Comparison of ENCODE assay signal across 1 cellular context in the genomic region with DNA sequence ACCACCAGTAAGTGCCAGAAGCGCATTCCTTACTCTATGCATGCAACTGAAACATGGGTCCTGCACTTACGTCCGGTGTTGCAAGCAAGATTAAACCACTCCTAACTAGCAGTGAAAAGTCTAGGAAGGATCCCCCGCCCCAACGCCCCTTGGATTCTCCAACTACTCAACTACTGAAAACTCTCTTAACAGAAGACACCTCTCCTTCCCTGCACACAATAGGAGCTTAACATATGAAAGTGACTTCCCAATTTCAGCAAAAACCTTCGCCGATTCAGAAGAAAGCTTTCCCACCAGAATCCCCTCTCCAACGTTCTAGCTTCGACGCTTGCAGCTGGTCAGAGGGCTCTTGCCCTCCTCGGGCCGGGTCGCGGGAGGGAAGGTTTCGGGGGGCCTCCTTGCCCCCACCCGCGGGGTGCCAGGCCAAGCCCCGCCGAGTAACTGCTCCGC.
TF ChIP-seq lines count a peak whose summit lies in the region.

No MANE protein-coding gene starts in this region.

TF ChIP-seq in GM23338, 12 proteins besides CTCF, POLR2A, EP300 and RAD21 (continued from another document):
- TF ChIP-seq, protein P1, sequence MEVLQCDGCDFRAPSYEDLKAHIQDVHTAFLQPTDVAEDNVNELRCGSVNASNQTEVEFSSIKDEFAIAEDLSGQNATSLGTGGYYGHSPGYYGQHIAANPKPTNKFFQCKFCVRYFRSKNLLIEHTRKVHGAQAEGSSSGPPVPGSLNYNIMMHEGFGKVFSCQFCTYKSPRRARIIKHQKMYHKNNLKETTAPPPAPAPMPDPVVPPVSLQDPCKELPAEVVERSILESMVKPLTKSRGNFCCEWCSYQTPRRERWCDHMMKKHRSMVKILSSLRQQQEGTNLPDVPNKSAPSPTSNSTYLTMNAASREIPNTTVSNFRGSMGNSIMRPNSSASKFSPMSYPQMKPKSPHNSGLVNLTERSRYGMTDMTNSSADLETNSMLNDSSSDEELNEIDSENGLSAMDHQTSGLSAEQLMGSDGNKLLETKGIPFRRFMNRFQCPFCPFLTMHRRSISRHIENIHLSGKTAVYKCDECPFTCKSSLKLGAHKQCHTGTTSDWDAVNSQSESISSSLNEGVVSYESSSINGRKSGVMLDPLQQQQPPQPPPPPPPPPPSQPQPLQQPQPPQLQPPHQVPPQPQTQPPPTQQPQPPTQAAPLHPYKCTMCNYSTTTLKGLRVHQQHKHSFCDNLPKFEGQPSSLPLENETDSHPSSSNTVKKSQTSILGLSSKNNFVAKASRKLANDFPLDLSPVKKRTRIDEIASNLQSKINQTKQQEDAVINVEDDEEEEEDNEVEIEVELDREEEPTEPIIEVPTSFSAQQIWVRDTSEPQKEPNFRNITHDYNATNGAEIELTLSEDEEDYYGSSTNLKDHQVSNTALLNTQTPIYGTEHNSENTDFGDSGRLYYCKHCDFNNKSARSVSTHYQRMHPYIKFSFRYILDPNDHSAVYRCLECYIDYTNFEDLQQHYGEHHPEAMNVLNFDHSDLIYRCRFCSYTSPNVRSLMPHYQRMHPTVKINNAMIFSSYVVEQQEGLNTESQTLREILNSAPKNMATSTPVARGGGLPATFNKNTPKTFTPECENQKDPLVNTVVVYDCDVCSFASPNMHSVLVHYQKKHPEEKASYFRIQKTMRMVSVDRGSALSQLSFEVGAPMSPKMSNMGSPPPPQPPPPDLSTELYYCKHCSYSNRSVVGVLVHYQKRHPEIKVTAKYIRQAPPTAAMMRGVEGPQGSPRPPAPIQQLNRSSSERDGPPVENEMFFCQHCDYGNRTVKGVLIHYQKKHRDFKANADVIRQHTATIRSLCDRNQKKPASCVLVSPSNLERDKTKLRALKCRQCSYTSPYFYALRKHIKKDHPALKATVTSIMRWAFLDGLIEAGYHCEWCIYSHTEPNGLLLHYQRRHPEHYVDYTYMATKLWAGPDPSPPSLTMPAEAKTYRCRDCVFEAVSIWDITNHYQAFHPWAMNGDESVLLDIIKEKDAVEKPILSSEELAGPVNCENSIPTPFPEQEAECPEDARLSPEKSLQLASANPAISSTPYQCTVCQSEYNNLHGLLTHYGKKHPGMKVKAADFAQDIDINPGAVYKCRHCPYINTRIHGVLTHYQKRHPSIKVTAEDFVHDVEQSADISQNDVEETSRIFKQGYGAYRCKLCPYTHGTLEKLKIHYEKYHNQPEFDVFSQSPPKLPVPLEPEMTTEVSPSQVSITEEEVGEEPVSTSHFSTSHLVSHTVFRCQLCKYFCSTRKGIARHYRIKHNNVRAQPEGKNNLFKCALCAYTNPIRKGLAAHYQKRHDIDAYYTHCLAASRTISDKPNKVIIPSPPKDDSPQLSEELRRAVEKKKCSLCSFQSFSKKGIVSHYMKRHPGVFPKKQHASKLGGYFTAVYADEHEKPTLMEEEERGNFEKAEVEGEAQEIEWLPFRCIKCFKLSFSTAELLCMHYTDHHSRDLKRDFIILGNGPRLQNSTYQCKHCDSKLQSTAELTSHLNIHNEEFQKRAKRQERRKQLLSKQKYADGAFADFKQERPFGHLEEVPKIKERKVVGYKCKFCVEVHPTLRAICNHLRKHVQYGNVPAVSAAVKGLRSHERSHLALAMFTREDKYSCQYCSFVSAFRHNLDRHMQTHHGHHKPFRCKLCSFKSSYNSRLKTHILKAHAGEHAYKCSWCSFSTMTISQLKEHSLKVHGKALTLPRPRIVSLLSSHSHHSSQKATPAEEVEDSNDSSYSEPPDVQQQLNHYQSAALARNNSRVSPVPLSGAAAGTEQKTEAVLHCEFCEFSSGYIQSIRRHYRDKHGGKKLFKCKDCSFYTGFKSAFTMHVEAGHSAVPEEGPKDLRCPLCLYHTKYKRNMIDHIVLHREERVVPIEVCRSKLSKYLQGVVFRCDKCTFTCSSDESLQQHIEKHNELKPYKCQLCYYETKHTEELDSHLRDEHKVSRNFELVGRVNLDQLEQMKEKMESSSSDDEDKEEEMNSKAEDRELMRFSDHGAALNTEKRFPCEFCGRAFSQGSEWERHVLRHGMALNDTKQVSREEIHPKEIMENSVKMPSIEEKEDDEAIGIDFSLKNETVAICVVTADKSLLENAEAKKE (CRISPR knock-in tag; IDR thresholded peaks at IDR 0.05): no peak
- TF ChIP-seq, protein P2, sequence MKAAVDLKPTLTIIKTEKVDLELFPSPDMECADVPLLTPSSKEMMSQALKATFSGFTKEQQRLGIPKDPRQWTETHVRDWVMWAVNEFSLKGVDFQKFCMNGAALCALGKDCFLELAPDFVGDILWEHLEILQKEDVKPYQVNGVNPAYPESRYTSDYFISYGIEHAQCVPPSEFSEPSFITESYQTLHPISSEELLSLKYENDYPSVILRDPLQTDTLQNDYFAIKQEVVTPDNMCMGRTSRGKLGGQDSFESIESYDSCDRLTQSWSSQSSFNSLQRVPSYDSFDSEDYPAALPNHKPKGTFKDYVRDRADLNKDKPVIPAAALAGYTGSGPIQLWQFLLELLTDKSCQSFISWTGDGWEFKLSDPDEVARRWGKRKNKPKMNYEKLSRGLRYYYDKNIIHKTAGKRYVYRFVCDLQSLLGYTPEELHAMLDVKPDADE (IDR thresholded peaks at IDR 0.05): no peak
